Comparison of ENCODE assay signal across 1 cellular context in the genomic region with DNA sequence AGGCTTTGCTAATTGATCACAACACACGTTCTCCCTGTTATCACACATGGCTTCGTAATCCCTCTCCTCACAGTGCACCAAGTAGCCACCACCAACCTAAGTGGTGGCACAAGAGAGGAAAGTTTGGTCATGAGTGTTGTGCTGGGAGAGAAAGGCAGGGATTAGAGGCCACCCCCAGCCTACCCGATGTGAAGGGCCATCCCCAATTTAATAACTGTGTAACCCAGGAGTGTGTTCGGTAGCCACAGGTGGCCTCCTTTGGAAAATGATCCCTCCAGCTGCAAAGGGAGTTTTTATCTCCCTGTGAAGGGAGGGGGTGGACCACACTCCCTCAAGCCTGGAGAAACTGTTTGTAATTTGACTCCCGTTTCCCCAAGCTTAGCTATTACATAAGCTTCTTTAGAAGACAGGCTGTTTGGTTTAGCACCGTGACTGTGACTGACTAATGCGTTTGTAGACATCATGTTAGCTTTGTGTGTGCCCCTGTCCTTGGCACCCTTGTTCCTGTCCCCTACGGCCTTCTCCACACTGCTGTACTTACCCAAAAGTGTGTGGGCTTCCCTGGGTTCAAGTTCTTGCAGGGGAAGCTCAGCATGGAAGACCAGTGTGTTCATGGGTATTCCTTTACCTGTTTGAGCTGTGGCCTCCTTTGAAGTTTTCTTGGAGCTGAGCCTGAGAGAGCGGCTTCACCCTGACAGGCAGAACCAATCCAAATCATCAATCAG.
A peak's percentile ranks its signal among the peaks of the same experiment; 100 is the strongest.
TF ChIP-seq lines count a peak whose summit lies in the region.

No MANE protein-coding gene starts in this region.

TF ChIP-seq in HepG2, 621 proteins besides CTCF, POLR2A, EP300 and RAD21 (continued from another document and continues in another):
- TF ChIP-seq, protein P1, sequence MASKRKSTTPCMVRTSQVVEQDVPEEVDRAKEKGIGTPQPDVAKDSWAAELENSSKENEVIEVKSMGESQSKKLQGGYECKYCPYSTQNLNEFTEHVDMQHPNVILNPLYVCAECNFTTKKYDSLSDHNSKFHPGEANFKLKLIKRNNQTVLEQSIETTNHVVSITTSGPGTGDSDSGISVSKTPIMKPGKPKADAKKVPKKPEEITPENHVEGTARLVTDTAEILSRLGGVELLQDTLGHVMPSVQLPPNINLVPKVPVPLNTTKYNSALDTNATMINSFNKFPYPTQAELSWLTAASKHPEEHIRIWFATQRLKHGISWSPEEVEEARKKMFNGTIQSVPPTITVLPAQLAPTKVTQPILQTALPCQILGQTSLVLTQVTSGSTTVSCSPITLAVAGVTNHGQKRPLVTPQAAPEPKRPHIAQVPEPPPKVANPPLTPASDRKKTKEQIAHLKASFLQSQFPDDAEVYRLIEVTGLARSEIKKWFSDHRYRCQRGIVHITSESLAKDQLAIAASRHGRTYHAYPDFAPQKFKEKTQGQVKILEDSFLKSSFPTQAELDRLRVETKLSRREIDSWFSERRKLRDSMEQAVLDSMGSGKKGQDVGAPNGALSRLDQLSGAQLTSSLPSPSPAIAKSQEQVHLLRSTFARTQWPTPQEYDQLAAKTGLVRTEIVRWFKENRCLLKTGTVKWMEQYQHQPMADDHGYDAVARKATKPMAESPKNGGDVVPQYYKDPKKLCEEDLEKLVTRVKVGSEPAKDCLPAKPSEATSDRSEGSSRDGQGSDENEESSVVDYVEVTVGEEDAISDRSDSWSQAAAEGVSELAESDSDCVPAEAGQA (IDR thresholded peaks at IDR 0.05; ENCODE audit: low read depth) = no peak
- TF ChIP-seq, protein P1 (CRISPR knock-in tag; IDR thresholded peaks at IDR 0.05; ENCODE audit: borderline replicate concordance) = 0 out of 2 replicates have a peak, but pooled peaks have one; percentile 38
- TF ChIP-seq, protein P2, sequence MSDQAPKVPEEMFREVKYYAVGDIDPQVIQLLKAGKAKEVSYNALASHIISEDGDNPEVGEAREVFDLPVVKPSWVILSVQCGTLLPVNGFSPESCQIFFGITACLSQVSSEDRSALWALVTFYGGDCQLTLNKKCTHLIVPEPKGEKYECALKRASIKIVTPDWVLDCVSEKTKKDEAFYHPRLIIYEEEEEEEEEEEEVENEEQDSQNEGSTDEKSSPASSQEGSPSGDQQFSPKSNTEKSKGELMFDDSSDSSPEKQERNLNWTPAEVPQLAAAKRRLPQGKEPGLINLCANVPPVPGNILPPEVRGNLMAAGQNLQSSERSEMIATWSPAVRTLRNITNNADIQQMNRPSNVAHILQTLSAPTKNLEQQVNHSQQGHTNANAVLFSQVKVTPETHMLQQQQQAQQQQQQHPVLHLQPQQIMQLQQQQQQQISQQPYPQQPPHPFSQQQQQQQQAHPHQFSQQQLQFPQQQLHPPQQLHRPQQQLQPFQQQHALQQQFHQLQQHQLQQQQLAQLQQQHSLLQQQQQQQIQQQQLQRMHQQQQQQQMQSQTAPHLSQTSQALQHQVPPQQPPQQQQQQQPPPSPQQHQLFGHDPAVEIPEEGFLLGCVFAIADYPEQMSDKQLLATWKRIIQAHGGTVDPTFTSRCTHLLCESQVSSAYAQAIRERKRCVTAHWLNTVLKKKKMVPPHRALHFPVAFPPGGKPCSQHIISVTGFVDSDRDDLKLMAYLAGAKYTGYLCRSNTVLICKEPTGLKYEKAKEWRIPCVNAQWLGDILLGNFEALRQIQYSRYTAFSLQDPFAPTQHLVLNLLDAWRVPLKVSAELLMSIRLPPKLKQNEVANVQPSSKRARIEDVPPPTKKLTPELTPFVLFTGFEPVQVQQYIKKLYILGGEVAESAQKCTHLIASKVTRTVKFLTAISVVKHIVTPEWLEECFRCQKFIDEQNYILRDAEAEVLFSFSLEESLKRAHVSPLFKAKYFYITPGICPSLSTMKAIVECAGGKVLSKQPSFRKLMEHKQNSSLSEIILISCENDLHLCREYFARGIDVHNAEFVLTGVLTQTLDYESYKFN (CRISPR knock-in tag; conservative IDR thresholded peaks at IDR 0.05) = peak; percentile 83
- TF ChIP-seq KMT2A (CRISPR knock-in tag; IDR thresholded peaks at IDR 0.05) (no peak), ZNF460 (CRISPR knock-in tag; IDR thresholded peaks at IDR 0.05; ENCODE audit: borderline replicate concordance) (peak; percentile 21; the same call in 1 of the 2 replicates), MTA1 (CRISPR knock-in tag; IDR thresholded peaks at IDR 0.05; ENCODE audit: borderline replicate concordance) (no peak; the same call in 1 of the 2 replicates), ZNF670 (CRISPR knock-in tag; IDR thresholded peaks at IDR 0.05; ENCODE audit: borderline replicate concordance) (peak; percentile 92), ZNF121 (CRISPR knock-in tag; IDR thresholded peaks at IDR 0.05) (no peak), ZFP1 (CRISPR knock-in tag; IDR thresholded peaks at IDR 0.05) (no peak), ZNF629 (CRISPR knock-in tag; conservative IDR thresholded peaks at IDR 0.05) (peak; percentile 13; the same call in 1 of the 2 replicates), JUNB (CRISPR knock-in tag; IDR thresholded peaks at IDR 0.05; ENCODE audit: borderline replicate concordance) (no peak), ZNF10 (CRISPR knock-in tag; IDR thresholded peaks at IDR 0.05; ENCODE audit: borderline replicate concordance, low read depth) (no peak), PHF21A (CRISPR knock-in tag; IDR thresholded peaks at IDR 0.05) (peak; percentile 74; the same call in 1 of the 2 replicates), ZNF337 (CRISPR knock-in tag; IDR thresholded peaks at IDR 0.05; ENCODE audit: borderline replicate concordance, low read depth) (no peak), ZSCAN20 (CRISPR knock-in tag; IDR thresholded peaks at IDR 0.05; ENCODE audit: borderline replicate concordance) (no peak), CHCHD3 (CRISPR knock-in tag; IDR thresholded peaks at IDR 0.05) (no peak), ZNF432 (CRISPR knock-in tag; IDR thresholded peaks at IDR 0.05; ENCODE audit: borderline replicate concordance) (no peak)
- TF ChIP-seq, protein P3, sequence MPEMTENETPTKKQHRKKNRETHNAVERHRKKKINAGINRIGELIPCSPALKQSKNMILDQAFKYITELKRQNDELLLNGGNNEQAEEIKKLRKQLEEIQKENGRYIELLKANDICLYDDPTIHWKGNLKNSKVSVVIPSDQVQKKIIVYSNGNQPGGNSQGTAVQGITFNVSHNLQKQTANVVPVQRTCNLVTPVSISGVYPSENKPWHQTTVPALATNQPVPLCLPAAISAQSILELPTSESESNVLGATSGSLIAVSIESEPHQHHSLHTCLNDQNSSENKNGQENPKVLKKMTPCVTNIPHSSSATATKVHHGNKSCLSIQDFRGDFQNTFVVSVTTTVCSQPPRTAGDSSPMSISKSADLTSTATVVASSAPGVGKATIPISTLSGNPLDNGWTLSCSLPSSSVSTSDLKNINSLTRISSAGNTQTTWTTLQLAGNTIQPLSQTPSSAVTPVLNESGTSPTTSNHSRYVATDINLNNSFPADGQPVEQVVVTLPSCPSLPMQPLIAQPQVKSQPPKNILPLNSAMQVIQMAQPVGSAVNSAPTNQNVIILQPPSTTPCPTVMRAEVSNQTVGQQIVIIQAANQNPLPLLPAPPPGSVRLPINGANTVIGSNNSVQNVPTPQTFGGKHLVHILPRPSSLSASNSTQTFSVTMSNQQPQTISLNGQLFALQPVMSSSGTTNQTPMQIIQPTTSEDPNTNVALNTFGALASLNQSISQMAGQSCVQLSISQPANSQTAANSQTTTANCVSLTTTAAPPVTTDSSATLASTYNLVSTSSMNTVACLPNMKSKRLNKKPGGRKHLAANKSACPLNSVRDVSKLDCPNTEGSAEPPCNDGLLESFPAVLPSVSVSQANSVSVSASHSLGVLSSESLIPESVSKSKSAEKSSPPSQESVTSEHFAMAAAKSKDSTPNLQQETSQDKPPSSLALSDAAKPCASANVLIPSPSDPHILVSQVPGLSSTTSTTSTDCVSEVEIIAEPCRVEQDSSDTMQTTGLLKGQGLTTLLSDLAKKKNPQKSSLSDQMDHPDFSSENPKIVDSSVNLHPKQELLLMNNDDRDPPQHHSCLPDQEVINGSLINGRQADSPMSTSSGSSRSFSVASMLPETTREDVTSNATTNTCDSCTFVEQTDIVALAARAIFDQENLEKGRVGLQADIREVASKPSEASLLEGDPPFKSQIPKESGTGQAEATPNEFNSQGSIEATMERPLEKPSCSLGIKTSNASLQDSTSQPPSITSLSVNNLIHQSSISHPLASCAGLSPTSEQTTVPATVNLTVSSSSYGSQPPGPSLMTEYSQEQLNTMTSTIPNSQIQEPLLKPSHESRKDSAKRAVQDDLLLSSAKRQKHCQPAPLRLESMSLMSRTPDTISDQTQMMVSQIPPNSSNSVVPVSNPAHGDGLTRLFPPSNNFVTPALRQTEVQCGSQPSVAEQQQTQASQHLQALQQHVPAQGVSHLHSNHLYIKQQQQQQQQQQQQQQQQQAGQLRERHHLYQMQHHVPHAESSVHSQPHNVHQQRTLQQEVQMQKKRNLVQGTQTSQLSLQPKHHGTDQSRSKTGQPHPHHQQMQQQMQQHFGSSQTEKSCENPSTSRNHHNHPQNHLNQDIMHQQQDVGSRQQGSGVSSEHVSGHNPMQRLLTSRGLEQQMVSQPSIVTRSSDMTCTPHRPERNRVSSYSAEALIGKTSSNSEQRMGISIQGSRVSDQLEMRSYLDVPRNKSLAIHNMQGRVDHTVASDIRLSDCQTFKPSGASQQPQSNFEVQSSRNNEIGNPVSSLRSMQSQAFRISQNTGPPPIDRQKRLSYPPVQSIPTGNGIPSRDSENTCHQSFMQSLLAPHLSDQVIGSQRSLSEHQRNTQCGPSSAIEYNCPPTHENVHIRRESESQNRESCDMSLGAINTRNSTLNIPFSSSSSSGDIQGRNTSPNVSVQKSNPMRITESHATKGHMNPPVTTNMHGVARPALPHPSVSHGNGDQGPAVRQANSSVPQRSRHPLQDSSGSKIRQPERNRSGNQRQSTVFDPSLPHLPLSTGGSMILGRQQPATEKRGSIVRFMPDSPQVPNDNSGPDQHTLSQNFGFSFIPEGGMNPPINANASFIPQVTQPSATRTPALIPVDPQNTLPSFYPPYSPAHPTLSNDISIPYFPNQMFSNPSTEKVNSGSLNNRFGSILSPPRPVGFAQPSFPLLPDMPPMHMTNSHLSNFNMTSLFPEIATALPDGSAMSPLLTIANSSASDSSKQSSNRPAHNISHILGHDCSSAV (CRISPR knock-in tag; IDR thresholded peaks at IDR 0.05; ENCODE audit: borderline replicate concordance) = no peak
- TF ChIP-seq, protein P4, sequence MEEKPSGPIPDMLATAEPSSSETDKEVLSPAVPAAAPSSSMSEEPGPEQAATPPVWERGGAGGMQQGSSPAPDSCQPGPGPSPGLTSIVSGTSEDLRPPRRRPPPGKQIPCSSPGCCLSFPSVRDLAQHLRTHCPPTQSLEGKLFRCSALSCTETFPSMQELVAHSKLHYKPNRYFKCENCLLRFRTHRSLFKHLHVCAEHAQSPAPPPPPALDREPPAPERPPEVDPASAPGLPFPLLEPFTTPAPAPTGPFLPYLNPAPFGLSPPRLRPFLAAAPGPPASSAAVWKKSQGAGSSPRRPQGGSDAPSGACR (CRISPR knock-in tag; IDR thresholded peaks at IDR 0.05) = 0 out of 2 replicates have a peak, but pooled peaks have one; percentile 17
- TF ChIP-seq, protein P5, sequence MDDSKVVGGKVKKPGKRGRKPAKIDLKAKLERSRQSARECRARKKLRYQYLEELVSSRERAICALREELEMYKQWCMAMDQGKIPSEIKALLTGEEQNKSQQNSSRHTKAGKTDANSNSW (CRISPR knock-in tag; IDR thresholded peaks at IDR 0.05; ENCODE audit: borderline replicate concordance) = 0 out of 2 replicates have a peak, but pooled peaks have one; percentile 33
- TF ChIP-seq, protein P6, sequence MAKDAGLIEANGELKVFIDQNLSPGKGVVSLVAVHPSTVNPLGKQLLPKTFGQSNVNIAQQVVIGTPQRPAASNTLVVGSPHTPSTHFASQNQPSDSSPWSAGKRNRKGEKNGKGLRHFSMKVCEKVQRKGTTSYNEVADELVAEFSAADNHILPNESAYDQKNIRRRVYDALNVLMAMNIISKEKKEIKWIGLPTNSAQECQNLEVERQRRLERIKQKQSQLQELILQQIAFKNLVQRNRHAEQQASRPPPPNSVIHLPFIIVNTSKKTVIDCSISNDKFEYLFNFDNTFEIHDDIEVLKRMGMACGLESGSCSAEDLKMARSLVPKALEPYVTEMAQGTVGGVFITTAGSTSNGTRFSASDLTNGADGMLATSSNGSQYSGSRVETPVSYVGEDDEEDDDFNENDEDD (CRISPR knock-in tag; IDR thresholded peaks at IDR 0.05; ENCODE audit: borderline replicate concordance) = no peak
- TF ChIP-seq, protein P7, sequence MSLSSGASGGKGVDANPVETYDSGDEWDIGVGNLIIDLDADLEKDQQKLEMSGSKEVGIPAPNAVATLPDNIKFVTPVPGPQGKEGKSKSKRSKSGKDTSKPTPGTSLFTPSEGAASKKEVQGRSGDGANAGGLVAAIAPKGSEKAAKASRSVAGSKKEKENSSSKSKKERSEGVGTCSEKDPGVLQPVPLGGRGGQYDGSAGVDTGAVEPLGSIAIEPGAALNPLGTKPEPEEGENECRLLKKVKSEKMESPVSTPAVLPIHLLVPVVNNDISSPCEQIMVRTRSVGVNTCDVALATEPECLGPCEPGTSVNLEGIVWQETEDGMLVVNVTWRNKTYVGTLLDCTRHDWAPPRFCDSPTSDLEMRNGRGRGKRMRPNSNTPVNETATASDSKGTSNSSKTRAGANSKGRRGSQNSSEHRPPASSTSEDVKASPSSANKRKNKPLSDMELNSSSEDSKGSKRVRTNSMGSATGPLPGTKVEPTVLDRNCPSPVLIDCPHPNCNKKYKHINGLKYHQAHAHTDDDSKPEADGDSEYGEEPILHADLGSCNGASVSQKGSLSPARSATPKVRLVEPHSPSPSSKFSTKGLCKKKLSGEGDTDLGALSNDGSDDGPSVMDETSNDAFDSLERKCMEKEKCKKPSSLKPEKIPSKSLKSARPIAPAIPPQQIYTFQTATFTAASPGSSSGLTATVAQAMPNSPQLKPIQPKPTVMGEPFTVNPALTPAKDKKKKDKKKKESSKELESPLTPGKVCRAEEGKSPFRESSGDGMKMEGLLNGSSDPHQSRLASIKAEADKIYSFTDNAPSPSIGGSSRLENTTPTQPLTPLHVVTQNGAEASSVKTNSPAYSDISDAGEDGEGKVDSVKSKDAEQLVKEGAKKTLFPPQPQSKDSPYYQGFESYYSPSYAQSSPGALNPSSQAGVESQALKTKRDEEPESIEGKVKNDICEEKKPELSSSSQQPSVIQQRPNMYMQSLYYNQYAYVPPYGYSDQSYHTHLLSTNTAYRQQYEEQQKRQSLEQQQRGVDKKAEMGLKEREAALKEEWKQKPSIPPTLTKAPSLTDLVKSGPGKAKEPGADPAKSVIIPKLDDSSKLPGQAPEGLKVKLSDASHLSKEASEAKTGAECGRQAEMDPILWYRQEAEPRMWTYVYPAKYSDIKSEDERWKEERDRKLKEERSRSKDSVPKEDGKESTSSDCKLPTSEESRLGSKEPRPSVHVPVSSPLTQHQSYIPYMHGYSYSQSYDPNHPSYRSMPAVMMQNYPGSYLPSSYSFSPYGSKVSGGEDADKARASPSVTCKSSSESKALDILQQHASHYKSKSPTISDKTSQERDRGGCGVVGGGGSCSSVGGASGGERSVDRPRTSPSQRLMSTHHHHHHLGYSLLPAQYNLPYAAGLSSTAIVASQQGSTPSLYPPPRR (CRISPR knock-in tag; IDR thresholded peaks at IDR 0.05; ENCODE audit: borderline replicate concordance) = peak; percentile 78
